In genomic region chr19:35249146-35249847, GRCh38 we compare ENCODE assay signal across 1 cellular context.
A peak's percentile ranks its signal among the peaks of the same experiment; 100 is the strongest.
TF ChIP-seq lines count a peak whose summit lies in the region.

No MANE protein-coding gene starts in this region.

TF ChIP-seq in GM12878, 131 proteins besides CTCF, POLR2A, EP300 and RAD21 (continues in another document):
- no peak for TF ChIP-seq CEBPB (IDR thresholded peaks at IDR 0.05; ENCODE audit: borderline replicate concordance in 1 of 2, low read depth in 2 of 2, low read length in 2 of 2)
- TF ChIP-seq MYB (IDR thresholded peaks at IDR 0.05; ENCODE audit: borderline replicate concordance, low read depth, low read length) = no peak
- TF ChIP-seq, protein P1, sequence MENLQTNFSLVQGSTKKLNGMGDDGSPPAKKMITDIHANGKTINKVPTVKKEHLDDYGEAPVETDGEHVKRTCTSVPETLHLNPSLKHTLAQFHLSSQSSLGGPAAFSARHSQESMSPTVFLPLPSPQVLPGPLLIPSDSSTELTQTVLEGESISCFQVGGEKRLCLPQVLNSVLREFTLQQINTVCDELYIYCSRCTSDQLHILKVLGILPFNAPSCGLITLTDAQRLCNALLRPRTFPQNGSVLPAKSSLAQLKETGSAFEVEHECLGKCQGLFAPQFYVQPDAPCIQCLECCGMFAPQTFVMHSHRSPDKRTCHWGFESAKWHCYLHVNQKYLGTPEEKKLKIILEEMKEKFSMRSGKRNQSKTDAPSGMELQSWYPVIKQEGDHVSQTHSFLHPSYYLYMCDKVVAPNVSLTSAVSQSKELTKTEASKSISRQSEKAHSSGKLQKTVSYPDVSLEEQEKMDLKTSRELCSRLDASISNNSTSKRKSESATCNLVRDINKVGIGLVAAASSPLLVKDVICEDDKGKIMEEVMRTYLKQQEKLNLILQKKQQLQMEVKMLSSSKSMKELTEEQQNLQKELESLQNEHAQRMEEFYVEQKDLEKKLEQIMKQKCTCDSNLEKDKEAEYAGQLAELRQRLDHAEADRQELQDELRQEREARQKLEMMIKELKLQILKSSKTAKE (IDR thresholded peaks at IDR 0.05; ENCODE audit: low read depth, poor library complexity, severe bottlenecking) = no peak
- no peak for TF ChIP-seq GABPA (IDR thresholded peaks at IDR 0.05; ENCODE audit: low read depth)
- TF ChIP-seq BMI1 (IDR thresholded peaks at IDR 0.05; ENCODE audit: borderline replicate concordance) = no peak
- TF ChIP-seq ATF3 (IDR thresholded peaks at IDR 0.05; ENCODE audit: borderline replicate concordance, extremely low read depth, low read depth, low read length) = no peak
- peak; percentile 89 to 90 for TF ChIP-seq IKZF2 (IDR thresholded peaks at IDR 0.05)
- TF ChIP-seq NKRF (conservative IDR thresholded peaks at IDR 0.05) = peak; percentile 85; the same call in 1 of the 2 replicates
- no peak for TF ChIP-seq ZNF384 (IDR thresholded peaks at IDR 0.05; ENCODE audit: borderline replicate concordance, low read depth, low read length)
- TF ChIP-seq, protein P2, sequence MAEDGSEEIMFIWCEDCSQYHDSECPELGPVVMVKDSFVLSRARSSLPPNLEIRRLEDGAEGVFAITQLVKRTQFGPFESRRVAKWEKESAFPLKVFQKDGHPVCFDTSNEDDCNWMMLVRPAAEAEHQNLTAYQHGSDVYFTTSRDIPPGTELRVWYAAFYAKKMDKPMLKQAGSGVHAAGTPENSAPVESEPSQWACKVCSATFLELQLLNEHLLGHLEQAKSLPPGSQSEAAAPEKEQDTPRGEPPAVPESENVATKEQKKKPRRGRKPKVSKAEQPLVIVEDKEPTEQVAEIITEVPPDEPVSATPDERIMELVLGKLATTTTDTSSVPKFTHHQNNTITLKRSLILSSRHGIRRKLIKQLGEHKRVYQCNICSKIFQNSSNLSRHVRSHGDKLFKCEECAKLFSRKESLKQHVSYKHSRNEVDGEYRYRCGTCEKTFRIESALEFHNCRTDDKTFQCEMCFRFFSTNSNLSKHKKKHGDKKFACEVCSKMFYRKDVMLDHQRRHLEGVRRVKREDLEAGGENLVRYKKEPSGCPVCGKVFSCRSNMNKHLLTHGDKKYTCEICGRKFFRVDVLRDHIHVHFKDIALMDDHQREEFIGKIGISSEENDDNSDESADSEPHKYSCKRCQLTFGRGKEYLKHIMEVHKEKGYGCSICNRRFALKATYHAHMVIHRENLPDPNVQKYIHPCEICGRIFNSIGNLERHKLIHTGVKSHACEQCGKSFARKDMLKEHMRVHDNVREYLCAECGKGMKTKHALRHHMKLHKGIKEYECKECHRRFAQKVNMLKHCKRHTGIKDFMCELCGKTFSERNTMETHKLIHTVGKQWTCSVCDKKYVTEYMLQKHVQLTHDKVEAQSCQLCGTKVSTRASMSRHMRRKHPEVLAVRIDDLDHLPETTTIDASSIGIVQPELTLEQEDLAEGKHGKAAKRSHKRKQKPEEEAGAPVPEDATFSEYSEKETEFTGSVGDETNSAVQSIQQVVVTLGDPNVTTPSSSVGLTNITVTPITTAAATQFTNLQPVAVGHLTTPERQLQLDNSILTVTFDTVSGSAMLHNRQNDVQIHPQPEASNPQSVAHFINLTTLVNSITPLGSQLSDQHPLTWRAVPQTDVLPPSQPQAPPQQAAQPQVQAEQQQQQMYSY (CRISPR knock-in tag; IDR thresholded peaks at IDR 0.05) = no peak
- TF ChIP-seq ATF7 (IDR thresholded peaks at IDR 0.05; ENCODE audit: low read depth) = no peak
- no peak for TF ChIP-seq FOXM1 (IDR thresholded peaks at IDR 0.05; ENCODE audit: low read depth, low read length)
- no peak for TF ChIP-seq FOS (IDR thresholded peaks at IDR 0.05; ENCODE audit: borderline replicate concordance, extremely low read depth, insufficient read length)
- peak; percentile 83 for TF ChIP-seq EED (IDR thresholded peaks at IDR 0.05; ENCODE audit: low read depth)
- TF ChIP-seq RAD51 (IDR thresholded peaks at IDR 0.05) = no peak
- TF ChIP-seq BCL11A (IDR thresholded peaks at IDR 0.05; ENCODE audit: low read depth, low read length) = no peak
- TF ChIP-seq PAX8 (IDR thresholded peaks at IDR 0.05) = no peak
- TF ChIP-seq, protein P3, sequence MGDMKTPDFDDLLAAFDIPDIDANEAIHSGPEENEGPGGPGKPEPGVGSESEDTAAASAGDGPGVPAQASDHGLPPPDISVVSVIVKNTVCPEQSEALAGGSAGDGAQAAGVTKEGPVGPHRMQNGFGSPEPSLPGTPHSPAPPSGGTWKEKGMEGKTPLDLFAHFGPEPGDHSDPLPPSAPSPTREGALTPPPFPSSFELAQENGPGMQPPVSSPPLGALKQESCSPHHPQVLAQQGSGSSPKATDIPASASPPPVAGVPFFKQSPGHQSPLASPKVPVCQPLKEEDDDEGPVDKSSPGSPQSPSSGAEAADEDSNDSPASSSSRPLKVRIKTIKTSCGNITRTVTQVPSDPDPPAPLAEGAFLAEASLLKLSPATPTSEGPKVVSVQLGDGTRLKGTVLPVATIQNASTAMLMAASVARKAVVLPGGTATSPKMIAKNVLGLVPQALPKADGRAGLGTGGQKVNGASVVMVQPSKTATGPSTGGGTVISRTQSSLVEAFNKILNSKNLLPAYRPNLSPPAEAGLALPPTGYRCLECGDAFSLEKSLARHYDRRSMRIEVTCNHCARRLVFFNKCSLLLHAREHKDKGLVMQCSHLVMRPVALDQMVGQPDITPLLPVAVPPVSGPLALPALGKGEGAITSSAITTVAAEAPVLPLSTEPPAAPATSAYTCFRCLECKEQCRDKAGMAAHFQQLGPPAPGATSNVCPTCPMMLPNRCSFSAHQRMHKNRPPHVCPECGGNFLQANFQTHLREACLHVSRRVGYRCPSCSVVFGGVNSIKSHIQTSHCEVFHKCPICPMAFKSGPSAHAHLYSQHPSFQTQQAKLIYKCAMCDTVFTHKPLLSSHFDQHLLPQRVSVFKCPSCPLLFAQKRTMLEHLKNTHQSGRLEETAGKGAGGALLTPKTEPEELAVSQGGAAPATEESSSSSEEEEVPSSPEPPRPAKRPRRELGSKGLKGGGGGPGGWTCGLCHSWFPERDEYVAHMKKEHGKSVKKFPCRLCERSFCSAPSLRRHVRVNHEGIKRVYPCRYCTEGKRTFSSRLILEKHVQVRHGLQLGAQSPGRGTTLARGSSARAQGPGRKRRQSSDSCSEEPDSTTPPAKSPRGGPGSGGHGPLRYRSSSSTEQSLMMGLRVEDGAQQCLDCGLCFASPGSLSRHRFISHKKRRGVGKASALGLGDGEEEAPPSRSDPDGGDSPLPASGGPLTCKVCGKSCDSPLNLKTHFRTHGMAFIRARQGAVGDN (IDR thresholded peaks at IDR 0.05) = peak; percentile 5; the same call in 1 of the 2 replicates
- no peak for TF ChIP-seq BACH1 (IDR thresholded peaks at IDR 0.05; ENCODE audit: borderline replicate concordance)
- TF ChIP-seq NFXL1 (IDR thresholded peaks at IDR 0.05; ENCODE audit: borderline replicate concordance) = no peak
- TF ChIP-seq, protein P4, sequence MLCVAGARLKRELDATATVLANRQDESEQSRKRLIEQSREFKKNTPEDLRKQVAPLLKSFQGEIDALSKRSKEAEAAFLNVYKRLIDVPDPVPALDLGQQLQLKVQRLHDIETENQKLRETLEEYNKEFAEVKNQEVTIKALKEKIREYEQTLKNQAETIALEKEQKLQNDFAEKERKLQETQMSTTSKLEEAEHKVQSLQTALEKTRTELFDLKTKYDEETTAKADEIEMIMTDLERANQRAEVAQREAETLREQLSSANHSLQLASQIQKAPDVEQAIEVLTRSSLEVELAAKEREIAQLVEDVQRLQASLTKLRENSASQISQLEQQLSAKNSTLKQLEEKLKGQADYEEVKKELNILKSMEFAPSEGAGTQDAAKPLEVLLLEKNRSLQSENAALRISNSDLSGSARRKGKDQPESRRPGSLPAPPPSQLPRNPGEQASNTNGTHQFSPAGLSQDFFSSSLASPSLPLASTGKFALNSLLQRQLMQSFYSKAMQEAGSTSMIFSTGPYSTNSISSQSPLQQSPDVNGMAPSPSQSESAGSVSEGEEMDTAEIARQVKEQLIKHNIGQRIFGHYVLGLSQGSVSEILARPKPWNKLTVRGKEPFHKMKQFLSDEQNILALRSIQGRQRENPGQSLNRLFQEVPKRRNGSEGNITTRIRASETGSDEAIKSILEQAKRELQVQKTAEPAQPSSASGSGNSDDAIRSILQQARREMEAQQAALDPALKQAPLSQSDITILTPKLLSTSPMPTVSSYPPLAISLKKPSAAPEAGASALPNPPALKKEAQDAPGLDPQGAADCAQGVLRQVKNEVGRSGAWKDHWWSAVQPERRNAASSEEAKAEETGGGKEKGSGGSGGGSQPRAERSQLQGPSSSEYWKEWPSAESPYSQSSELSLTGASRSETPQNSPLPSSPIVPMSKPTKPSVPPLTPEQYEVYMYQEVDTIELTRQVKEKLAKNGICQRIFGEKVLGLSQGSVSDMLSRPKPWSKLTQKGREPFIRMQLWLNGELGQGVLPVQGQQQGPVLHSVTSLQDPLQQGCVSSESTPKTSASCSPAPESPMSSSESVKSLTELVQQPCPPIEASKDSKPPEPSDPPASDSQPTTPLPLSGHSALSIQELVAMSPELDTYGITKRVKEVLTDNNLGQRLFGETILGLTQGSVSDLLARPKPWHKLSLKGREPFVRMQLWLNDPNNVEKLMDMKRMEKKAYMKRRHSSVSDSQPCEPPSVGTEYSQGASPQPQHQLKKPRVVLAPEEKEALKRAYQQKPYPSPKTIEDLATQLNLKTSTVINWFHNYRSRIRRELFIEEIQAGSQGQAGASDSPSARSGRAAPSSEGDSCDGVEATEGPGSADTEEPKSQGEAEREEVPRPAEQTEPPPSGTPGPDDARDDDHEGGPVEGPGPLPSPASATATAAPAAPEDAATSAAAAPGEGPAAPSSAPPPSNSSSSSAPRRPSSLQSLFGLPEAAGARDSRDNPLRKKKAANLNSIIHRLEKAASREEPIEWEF (IDR thresholded peaks at IDR 0.05; ENCODE audit: insufficient replicate concordance, low read depth, low read length) = no peak
- TF ChIP-seq ASH2L (IDR thresholded peaks at IDR 0.05; ENCODE audit: borderline replicate concordance, low read depth) = no peak
- no peak for TF ChIP-seq CHD1 (IDR thresholded peaks at IDR 0.05; ENCODE audit: low read depth, low read length)
- peak; percentile 47 for TF ChIP-seq MEF2B (IDR thresholded peaks at IDR 0.05; ENCODE audit: partially characterized antibody, poor library complexity, severe bottlenecking)
- TF ChIP-seq MYC (IDR thresholded peaks at IDR 0.05; ENCODE audit: insufficient read depth, insufficient read length, insufficient replicate concordance, low read length, severe bottlenecking) = no peak
- no peak for TF ChIP-seq POLR2AphosphoS5 (IDR thresholded peaks at IDR 0.05; ENCODE audit: low read length)
- TF ChIP-seq ZNF207 (IDR thresholded peaks at IDR 0.05; ENCODE audit: borderline replicate concordance) = no peak
- TF ChIP-seq BRCA1 (IDR thresholded peaks at IDR 0.05; ENCODE audit: low read depth, low read length) = no peak
- TF ChIP-seq KLF5 (IDR thresholded peaks at IDR 0.05; ENCODE audit: partially characterized antibody) = no peak
- 0 out of 2 replicates have a peak, but pooled peaks have one; percentile 5 for TF ChIP-seq CHD2 (IDR thresholded peaks at IDR 0.05; ENCODE audit: borderline replicate concordance, low read depth, low read length)
- TF ChIP-seq ZNF217 (IDR thresholded peaks at IDR 0.05) = no peak; the same call in 1 of the 2 replicates
- peak; percentile 82; the same call in 1 of the 2 replicates for TF ChIP-seq DPF2 (IDR thresholded peaks at IDR 0.05)
- TF ChIP-seq IKZF1 (conservative IDR thresholded peaks at IDR 0.05) = peak; percentile 95
- TF ChIP-seq SREBF2 (IDR thresholded peaks at IDR 0.05; ENCODE audit: low read length) = no peak
- TF ChIP-seq ZNF24 (IDR thresholded peaks at IDR 0.05) = no peak
- TF ChIP-seq TARDBP (IDR thresholded peaks at IDR 0.05; ENCODE audit: borderline replicate concordance) = no peak
- TF ChIP-seq YBX1 (IDR thresholded peaks at IDR 0.05) = no peak
- no peak; the same call in 1 of the 2 replicates for TF ChIP-seq CREB1 (IDR thresholded peaks at IDR 0.05; ENCODE audit: low read depth)
- TF ChIP-seq ZSCAN29 (IDR thresholded peaks at IDR 0.05) = no peak
- TF ChIP-seq BHLHE40 (IDR thresholded peaks at IDR 0.05; ENCODE audit: borderline replicate concordance in 1 of 2, low read depth in 2 of 2, low read length in 1 of 2) = no peak
- TF ChIP-seq GATAD2B (conservative IDR thresholded peaks at IDR 0.05; ENCODE audit: low read depth) = peak; percentile 80; the same call in 1 of the 2 replicates
- TF ChIP-seq SIX5 (IDR thresholded peaks at IDR 0.05; ENCODE audit: low read depth, low read length, severe bottlenecking) = no peak
- TF ChIP-seq, protein P5, sequence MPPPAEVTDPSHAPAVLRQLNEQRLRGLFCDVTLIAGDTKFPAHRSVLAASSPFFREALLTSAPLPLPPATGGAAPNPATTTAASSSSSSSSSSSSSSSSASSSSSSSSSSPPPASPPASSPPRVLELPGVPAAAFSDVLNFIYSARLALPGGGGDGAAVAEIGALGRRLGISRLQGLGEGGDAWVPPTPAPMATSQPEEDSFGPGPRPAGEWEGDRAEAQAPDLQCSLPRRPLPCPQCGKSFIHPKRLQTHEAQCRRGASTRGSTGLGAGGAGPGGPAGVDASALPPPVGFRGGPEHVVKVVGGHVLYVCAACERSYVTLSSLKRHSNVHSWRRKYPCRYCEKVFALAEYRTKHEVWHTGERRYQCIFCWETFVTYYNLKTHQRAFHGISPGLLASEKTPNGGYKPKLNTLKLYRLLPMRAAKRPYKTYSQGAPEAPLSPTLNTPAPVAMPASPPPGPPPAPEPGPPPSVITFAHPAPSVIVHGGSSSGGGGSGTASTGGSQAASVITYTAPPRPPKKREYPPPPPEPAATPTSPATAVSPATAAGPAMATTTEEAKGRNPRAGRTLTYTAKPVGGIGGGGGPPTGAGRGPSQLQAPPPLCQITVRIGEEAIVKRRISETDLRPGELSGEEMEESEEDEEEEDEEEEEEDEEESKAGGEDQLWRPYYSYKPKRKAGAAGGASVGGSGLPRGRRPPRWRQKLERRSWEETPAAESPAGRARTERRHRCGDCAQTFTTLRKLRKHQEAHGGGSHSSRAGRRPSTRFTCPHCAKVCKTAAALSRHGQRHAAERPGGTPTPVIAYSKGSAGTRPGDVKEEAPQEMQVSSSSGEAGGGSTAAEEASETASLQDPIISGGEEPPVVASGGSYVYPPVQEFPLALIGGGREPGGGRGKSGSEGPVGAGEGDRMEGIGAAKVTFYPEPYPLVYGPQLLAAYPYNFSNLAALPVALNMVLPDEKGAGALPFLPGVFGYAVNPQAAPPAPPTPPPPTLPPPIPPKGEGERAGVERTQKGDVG (CRISPR knock-in tag; IDR thresholded peaks at IDR 0.05) = no peak
- no peak for TF ChIP-seq WRNIP1 (IDR thresholded peaks at IDR 0.05; ENCODE audit: borderline replicate concordance, low read depth, low read length)
- no peak for TF ChIP-seq ZZZ3 (IDR thresholded peaks at IDR 0.05; ENCODE audit: control insufficient read depth, insufficient read length, low read depth)
